In the genomic region with DNA sequence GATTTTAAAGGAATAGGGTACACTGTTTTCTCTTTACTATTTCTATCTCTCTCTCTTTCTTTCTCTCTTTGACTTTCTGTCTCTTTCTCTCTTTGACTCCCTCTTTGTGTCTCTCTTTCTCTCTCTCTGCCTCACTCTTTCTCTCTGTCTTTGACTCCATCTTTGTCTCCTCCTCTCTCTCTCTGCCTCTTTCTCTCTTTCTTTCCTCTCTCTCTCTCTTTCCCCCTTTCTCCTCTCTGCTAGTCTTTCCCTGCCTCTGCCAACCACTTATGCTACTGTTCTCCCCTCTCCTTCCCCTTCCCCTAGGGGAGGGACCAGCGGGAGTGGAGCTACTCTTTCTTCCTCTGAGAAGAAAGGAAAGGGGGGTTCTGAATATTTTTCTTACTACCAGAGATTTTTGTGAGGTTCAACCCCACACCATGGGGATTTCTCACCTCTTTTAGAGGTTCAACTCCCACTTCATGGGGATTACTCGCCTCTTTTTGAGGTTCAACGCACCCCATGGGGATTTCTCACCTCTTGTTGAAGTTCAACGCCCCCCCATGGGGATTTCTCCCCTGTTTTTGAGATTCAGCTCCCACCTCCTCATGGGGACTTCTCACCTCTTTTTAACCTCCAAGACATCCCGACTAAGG, we compare ENCODE assay signal across 14 cellular contexts.
DNase-seq lines count a peak whose midpoint lies in the region; ATAC-seq and TF ChIP-seq lines count a peak whose summit lies in the region.
"Had no signal": no experiment of that assay in that cellular context is flagged by ENCODE, and none has a peak within 500 bp of the region (broad histone marks: within the 10 kb centered on the region; RNA-seq: fewer than 3 reads in every experiment).

No MANE protein-coding gene starts in this region.

- no peak for TF ChIP-seq CTCF in Panc1 (IDR thresholded peaks at IDR 0.05)
- no peak for TF ChIP-seq CTCF in fibroblast of villous mesenchyme (IDR thresholded peaks at IDR 0.05; ENCODE audit: insufficient read depth, low read depth, low read length)
- no peak for TF ChIP-seq CTCF in smooth muscle cell (IDR thresholded peaks at IDR 0.05; ENCODE audit: borderline replicate concordance, insufficient read depth, poor library complexity, severe bottlenecking)
- no peak for TF ChIP-seq CTCF in adrenal gland (IDR thresholded peaks at IDR 0.05)
- no peak for TF ChIP-seq CTCF in left lung (IDR thresholded peaks at IDR 0.05)

- H3K36me3 ChIP-seq in Panc1 (ENCODE audit: control insufficient read depth, insufficient read depth, low read length) (no peaks in the 10 kb centered on the region; the same call in 1 of the 2 replicates), smooth muscle cell (ENCODE audit: low read depth) (no peaks in the 10 kb centered on the region), adrenal gland (replicated peaks in 1 of 2) (no peaks in the 10 kb centered on the region), left lung (no peaks in the 10 kb centered on the region)
- H3K36me3 ChIP-seq: Peyer's patch had no signal

- no peaks in the 10 kb centered on the region for H3K9me3 Mint-ChIP-seq in activated CD4-positive, alpha-beta T cell treated with anti-CD3 and anti-CD28 coated beads, Interleukin-2, amount 10 ng/mL, durations not matched to agents 24 days and 14 days
- H3K9me3 Mint-ChIP-seq: activated naive CD8-positive, alpha-beta T cell treated with anti-CD3 and anti-CD28 coated beads, Interleukin-2, amount 10 ng/mL, durations not matched to agents 7 days and 5 days; T-cell had no signal

- POLR2A ChIA-PET in Panc1 (lab: Charles Lee), result no interaction called here

- CTCF ChIA-PET in Panc1 (lab: Charles Lee), result no interaction called here

- H2AFZ ChIP-seq in smooth muscle cell (ENCODE audit: low read depth), result peak overlapping the region; percentile 34

- no peaks in the 10 kb centered on the region for H3K9me3 ChIP-seq in Panc1 (ENCODE audit: control insufficient read depth, insufficient read depth, low read depth, low read length)
- H3K9me3 ChIP-seq in smooth muscle cell (replicated peaks; ENCODE audit: low read depth), result no peaks in the 10 kb centered on the region
- no peaks in the 10 kb centered on the region for H3K9me3 ChIP-seq in adrenal gland (replicated peaks in 1 of 3)
- no peaks in the 10 kb centered on the region for H3K9me3 ChIP-seq in left lung
- H3K9me3 ChIP-seq: Peyer's patch, testis had no signal

- no peak for TF ChIP-seq POLR2A in adrenal gland (IDR thresholded peaks at IDR 0.05)

- peaks cover 13% of the 10 kb centered on the region for H3K36me3 Mint-ChIP-seq in activated CD4-positive, alpha-beta T cell treated with anti-CD3 and anti-CD28 coated beads, Interleukin-2, amount 10 ng/mL, durations not matched to agents 24 days and 14 days (ENCODE audit: low read depth)

- no peaks in the 10 kb centered on the region for H3K27me3 Mint-ChIP-seq in activated CD4-positive, alpha-beta T cell treated with anti-CD3 and anti-CD28 coated beads, Interleukin-2, amount 10 ng/mL, durations not matched to agents 24 days and 14 days
- H3K27me3 Mint-ChIP-seq: activated naive CD8-positive, alpha-beta T cell treated with anti-CD3 and anti-CD28 coated beads, Interleukin-2, amount 10 ng/mL, durations not matched to agents 7 days and 5 days; T-cell had no signal

- no peaks in the 10 kb centered on the region for H3F3A ChIP-seq in smooth muscle cell (ENCODE audit: low read depth)

- no peak for DNase-seq in activated CD4-positive, alpha-beta T cell treated with anti-CD3 and anti-CD28 coated beads, Interleukin-2, amount 10 ng/mL, durations not matched to agents 24 days and 14 days
- DNase-seq in activated CD4-positive, alpha-beta T cell treated with anti-CD3 and anti-CD28 coated beads for 48 hours, result no peak
- DNase-seq in Panc1 (ENCODE audit: low read depth, low spot score), result no peak
- no peak for DNase-seq in fibroblast of villous mesenchyme (ENCODE audit: low read depth)
- no peak for DNase-seq in smooth muscle cell (lab: John Stamatoyannopoulos, UW; ENCODE audit: unreplicated experiment)
- no peak for DNase-seq in adrenal gland
- DNase-seq in left lung, result no peak
- DNase-seq: activated naive CD8-positive, alpha-beta T cell treated with anti-CD3 and anti-CD28 coated beads, Interleukin-2, amount 10 ng/mL, durations not matched to agents 7 days and 5 days; NCI-H1092; NCI-H510A treated with DMSO at 0.1 percent for 48 hours; Peyer's patch; testis had no signal

- H3K4me1 Mint-ChIP-seq in activated CD4-positive, alpha-beta T cell treated with anti-CD3 and anti-CD28 coated beads, Interleukin-2, amount 10 ng/mL, durations not matched to agents 24 days and 14 days, result peaks cover 27% of the 10 kb centered on the region

- in situ Hi-C loops in Panc1 (cut with HindIII; ENCODE audit: low pct_unique_long_range_greater_than_20kb, low sequenced_read_pairs), result no loop called here

- 0 out of 2 replicates have a peak overlapping the region, but pooled peaks have one; percentile 35 for H3K27ac ChIP-seq in Panc1 (ENCODE audit: low read length)
- peak overlapping the region; percentile 86 for H3K27ac ChIP-seq in smooth muscle cell (ENCODE audit: low read depth)
- H3K27ac ChIP-seq in adrenal gland, result no peak overlapping the region
- no peak overlapping the region for H3K27ac ChIP-seq in left lung
- H3K27ac ChIP-seq: Peyer's patch, testis had no signal

- no peak for ATAC-seq in Panc1
- ATAC-seq in GM18511 (IDR thresholded peaks at IDR 0.05; ENCODE audit: unreplicated experiment), result no peak
- no peak for ATAC-seq in left lung
- ATAC-seq: T-cell had no signal

- H3K4me3 Mint-ChIP-seq in activated CD4-positive, alpha-beta T cell treated with anti-CD3 and anti-CD28 coated beads, Interleukin-2, amount 10 ng/mL, durations not matched to agents 24 days and 14 days, result peak overlapping the region; percentile 29
- H3K4me3 Mint-ChIP-seq: activated naive CD8-positive, alpha-beta T cell treated with anti-CD3 and anti-CD28 coated beads, Interleukin-2, amount 10 ng/mL, durations not matched to agents 7 days and 5 days; T-cell had no signal

- intact Hi-C loops in activated CD4-positive, alpha-beta T cell treated with anti-CD3 and anti-CD28 coated beads, Interleukin-2, amount 10 ng/mL, durations not matched to agents 24 days and 14 days (cut with micrococcal nuclease), result no loop called here
- intact Hi-C loops in Panc1 (cut with micrococcal nuclease; ENCODE audit: unreplicated experiment) (no loop called here), adrenal gland (cut with DNase I) (no loop called here), left lung (cut with DNase I) (no loop called here)

- H3K9ac ChIP-seq in smooth muscle cell (ENCODE audit: low read depth), result peak overlapping the region; percentile 66

- no peaks in the 10 kb centered on the region for H3K79me2 ChIP-seq in smooth muscle cell (ENCODE audit: low read depth)

- H3K4me2 ChIP-seq in smooth muscle cell, result peak overlapping the region; percentile 75

- no peaks in the 10 kb centered on the region for H4K20me1 ChIP-seq in smooth muscle cell (ENCODE audit: low read depth)

- H3K27me3 ChIP-seq in Panc1 (ENCODE audit: control insufficient read depth, insufficient read depth, low read length) (no peaks in the 10 kb centered on the region), smooth muscle cell (ENCODE audit: low read depth) (no peaks in the 10 kb centered on the region), adrenal gland (no peaks in the 10 kb centered on the region), left lung (no peaks in the 10 kb centered on the region)
- H3K27me3 ChIP-seq: Peyer's patch, testis had no signal

- 26% methylated on average over 5 of the region's 5 CpGs for WGBS in smooth muscle cell (ENCODE audit: low lambda C conversion rate)
- whole genome bisulfite sequencing in adrenal gland, 4 donors, result 81 to 86% (median 82%) methylated on average over 5 of the region's 5 CpGs

- BruUV-seq in Panc1 (replicated peaks; lab: Mats Ljungman, UMichigan), result no TSS peak

- peak overlapping the region; percentile 84 for H3K27ac Mint-ChIP-seq in activated CD4-positive, alpha-beta T cell treated with anti-CD3 and anti-CD28 coated beads, Interleukin-2, amount 10 ng/mL, durations not matched to agents 24 days and 14 days
- H3K27ac Mint-ChIP-seq: activated naive CD8-positive, alpha-beta T cell treated with anti-CD3 and anti-CD28 coated beads, Interleukin-2, amount 10 ng/mL, durations not matched to agents 7 days and 5 days had no signal

- H3K4me3 ChIP-seq in Panc1 (ENCODE audit: low read depth in 2 of 2, low read length in 2 of 2) (no peak overlapping the region), fibroblast of villous mesenchyme (ENCODE audit: low read depth, low read length) (peak overlapping the region; percentile 36), smooth muscle cell (peak overlapping the region; percentile 32), adrenal gland (no peak overlapping the region), left lung (no peak overlapping the region)
- H3K4me3 ChIP-seq: testis had no signal

- H3K4me1 ChIP-seq in Panc1 (ENCODE audit: control insufficient read depth, insufficient read depth, low read length) (no peaks in the 10 kb centered on the region), smooth muscle cell (ENCODE audit: low read depth) (peaks cover 20% of the 10 kb centered on the region), adrenal gland (replicated peaks in 1 of 2) (no peaks in the 10 kb centered on the region), left lung (no peaks in the 10 kb centered on the region)
- H3K4me1 ChIP-seq: Peyer's patch, testis had no signal

Comparison
In these comparisons a context has a peak if more than half of its experiments do, and no peak if none do; other contexts are left out.
1. H3K27ac ChIP-seq: peak in Panc1 (single experiment) and smooth muscle cell (single experiment); none in adrenal gland (0 of 5) and left lung (0 of 2).
2. H3K4me3 ChIP-seq: peak in fibroblast of villous mesenchyme (single experiment) and smooth muscle cell (single experiment); none in Panc1 (0 of 2), adrenal gland (0 of 4) and left lung (0 of 2).